Comparison of ENCODE assay signal across 1 cellular context in the genomic region with DNA sequence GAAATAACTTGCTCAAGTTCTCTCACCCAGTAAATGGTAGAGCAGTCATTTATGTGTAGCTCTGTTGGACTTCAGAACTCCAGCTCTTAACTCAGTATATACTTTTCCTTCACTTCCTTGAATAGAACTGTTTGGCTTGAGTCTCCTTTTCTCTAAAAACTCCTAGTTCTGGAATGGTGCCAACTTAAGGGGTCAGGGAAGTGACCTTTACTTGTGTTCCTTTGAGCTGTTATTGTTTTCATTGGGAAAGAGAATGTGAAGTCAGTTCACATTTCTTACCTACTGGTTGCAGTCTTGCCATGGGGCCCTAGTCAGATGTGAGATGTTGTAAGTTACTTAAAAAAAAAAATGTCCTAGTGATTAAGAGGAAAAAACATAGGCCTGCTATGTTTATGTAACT.
TF ChIP-seq lines count a peak whose summit lies in the region.

No MANE protein-coding gene starts in this region.

TF ChIP-seq in HepG2, 621 proteins besides CTCF, POLR2A, EP300 and RAD21 (continued from another document):
- TF ChIP-seq, protein P1, sequence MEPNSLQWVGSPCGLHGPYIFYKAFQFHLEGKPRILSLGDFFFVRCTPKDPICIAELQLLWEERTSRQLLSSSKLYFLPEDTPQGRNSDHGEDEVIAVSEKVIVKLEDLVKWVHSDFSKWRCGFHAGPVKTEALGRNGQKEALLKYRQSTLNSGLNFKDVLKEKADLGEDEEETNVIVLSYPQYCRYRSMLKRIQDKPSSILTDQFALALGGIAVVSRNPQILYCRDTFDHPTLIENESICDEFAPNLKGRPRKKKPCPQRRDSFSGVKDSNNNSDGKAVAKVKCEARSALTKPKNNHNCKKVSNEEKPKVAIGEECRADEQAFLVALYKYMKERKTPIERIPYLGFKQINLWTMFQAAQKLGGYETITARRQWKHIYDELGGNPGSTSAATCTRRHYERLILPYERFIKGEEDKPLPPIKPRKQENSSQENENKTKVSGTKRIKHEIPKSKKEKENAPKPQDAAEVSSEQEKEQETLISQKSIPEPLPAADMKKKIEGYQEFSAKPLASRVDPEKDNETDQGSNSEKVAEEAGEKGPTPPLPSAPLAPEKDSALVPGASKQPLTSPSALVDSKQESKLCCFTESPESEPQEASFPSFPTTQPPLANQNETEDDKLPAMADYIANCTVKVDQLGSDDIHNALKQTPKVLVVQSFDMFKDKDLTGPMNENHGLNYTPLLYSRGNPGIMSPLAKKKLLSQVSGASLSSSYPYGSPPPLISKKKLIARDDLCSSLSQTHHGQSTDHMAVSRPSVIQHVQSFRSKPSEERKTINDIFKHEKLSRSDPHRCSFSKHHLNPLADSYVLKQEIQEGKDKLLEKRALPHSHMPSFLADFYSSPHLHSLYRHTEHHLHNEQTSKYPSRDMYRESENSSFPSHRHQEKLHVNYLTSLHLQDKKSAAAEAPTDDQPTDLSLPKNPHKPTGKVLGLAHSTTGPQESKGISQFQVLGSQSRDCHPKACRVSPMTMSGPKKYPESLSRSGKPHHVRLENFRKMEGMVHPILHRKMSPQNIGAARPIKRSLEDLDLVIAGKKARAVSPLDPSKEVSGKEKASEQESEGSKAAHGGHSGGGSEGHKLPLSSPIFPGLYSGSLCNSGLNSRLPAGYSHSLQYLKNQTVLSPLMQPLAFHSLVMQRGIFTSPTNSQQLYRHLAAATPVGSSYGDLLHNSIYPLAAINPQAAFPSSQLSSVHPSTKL (CRISPR knock-in tag; IDR thresholded peaks at IDR 0.05) = peak; percentile 38; the same call in 1 of the 2 replicates
- TF ChIP-seq NFRKB (IDR thresholded peaks at IDR 0.05) (no peak), NR2F2 (IDR thresholded peaks at IDR 0.05; ENCODE audit: borderline replicate concordance, low read depth) (0 out of 2 replicates have a peak, but pooled peaks have one; percentile 26), FOXP1 (IDR thresholded peaks at IDR 0.05) (no peak), FOXP1 (CRISPR knock-in tag; IDR thresholded peaks at IDR 0.05) (peak; percentile 35; the same call in 1 of the 2 replicates), NR2F1 (CRISPR knock-in tag; IDR thresholded peaks at IDR 0.05) (peak; percentile 65 to 67), MXI1 (IDR thresholded peaks at IDR 0.05; ENCODE audit: borderline replicate concordance, low read depth, low read length) (0 out of 3 replicates have a peak, but pooled peaks have one; percentile 28)
